1 cellular context compared by ENCODE assay signal in the genomic region with DNA sequence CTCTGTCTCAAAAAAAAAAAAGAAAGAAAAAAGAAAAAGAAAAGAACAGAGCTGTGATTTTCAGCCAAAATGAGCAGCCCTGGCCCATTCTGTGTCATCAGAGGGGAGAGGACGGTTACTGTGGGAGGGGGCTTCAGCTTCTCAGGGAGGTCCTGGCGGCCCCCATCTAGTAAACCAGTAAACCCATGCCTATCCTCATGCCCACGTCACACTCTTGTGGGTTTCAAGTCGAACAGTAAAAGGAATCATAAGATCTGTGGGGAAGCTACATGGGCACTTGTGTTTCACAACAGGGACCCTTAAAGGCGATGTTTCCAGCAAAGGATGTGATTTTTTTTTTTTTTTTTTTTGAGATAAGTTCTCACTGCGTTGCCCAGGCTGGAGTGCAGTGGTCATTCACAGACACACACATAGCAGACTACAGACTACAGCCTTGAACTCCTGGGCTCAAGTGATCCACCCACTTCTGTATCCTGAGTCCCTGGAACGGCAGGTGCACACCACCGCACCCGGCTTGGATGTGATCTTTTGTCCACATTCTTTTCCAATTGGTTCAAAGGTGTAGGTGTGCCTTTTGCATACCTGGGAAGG.
TF ChIP-seq lines count a peak whose summit lies in the region.

No MANE protein-coding gene starts in this region.

TF ChIP-seq in GM12891, 5 proteins besides CTCF, POLR2A, EP300 and RAD21:
- TF ChIP-seq POLR2AphosphoS5 (IDR thresholded peaks at IDR 0.05; ENCODE audit: low read depth, low read length) (no peak), TAF1 (IDR thresholded peaks at IDR 0.05; ENCODE audit: low read depth, low read length) (no peak), SPI1 (IDR thresholded peaks at IDR 0.05; ENCODE audit: low read depth, low read length) (no peak), PAX5 (IDR thresholded peaks at IDR 0.05; ENCODE audit: insufficient read depth, low read length, severe bottlenecking) (no peak), POU2F2 (IDR thresholded peaks at IDR 0.05; ENCODE audit: low read depth, low read length) (no peak)
TF ChIP-seq in GM12891: peak in this region for 0.
